In genomic region chr10:114491419-114491818, GRCh38 we compare ENCODE assay signal across 13 cellular contexts.
DNase-seq lines count a peak whose midpoint lies in the region; ATAC-seq and TF ChIP-seq lines count a peak whose summit lies in the region.
"Had no signal": no experiment of that assay in that cellular context is flagged by ENCODE, and none has a peak within 500 bp of the region (broad histone marks: within the 10 kb centered on the region; RNA-seq: fewer than 3 reads in every experiment).

No MANE protein-coding gene starts in this region.

- H3K27ac Mint-ChIP-seq in activated T-cell treated with anti-CD3 and anti-CD28 coated beads, Interleukin-2, amount 50 U/mL, for 24 hours, result peak overlapping the region; percentile 95
- H3K27ac Mint-ChIP-seq in activated CD8-positive, alpha-beta T cell treated with anti-CD3 and anti-CD28 coated beads, Interleukin-2, amount 10 ng/mL, durations not matched to agents 7 days and 5 days, result peak overlapping the region; percentile 68

- ATAC-seq in activated CD8-positive, alpha-beta T cell treated with anti-CD3 and anti-CD28 coated beads, Interleukin-2, amount 10 ng/mL, durations not matched to agents 7 days and 5 days, result no peak
- ATAC-seq in heart left ventricle, result peak in 2 of 4 donors; percentile 11 to 49
- ATAC-seq in GM18519 (IDR thresholded peaks at IDR 0.05; ENCODE audit: low FRiP score, unreplicated experiment), result no peak
- no peak for ATAC-seq in HG03565 (IDR thresholded peaks at IDR 0.05; ENCODE audit: unreplicated experiment)

- no peaks in the 10 kb centered on the region for H3K27me3 ChIP-seq in heart left ventricle
- H3K27me3 ChIP-seq in stomach smooth muscle (ENCODE audit: control insufficient read depth in 1 of 2, insufficient read depth in 2 of 2, low read length in 2 of 2), result no peaks in the 10 kb centered on the region
- H3K27me3 ChIP-seq: brain microvascular endothelial cell, thyroid gland had no signal

- H3K4me3 ChIP-seq in heart left ventricle, result no peak overlapping the region
- no peak overlapping the region for H3K4me3 ChIP-seq in stomach smooth muscle (ENCODE audit: low read length in 2 of 2)
- H3K4me3 ChIP-seq: skin epidermis, thyroid gland had no signal

- peaks cover 73% of the 10 kb centered on the region for H3K36me3 Mint-ChIP-seq in activated T-cell treated with anti-CD3 and anti-CD28 coated beads, Interleukin-2, amount 50 U/mL, for 24 hours (ENCODE audit: low read depth)
- peaks cover 50% of the 10 kb centered on the region for H3K36me3 Mint-ChIP-seq in activated CD8-positive, alpha-beta T cell treated with anti-CD3 and anti-CD28 coated beads, Interleukin-2, amount 10 ng/mL, durations not matched to agents 7 days and 5 days (ENCODE audit: low read depth)

- peaks cover 6% of the 10 kb centered on the region for H3K9me3 Mint-ChIP-seq in activated T-cell treated with anti-CD3 and anti-CD28 coated beads, Interleukin-2, amount 50 U/mL, for 24 hours
- no peaks in the 10 kb centered on the region for H3K9me3 Mint-ChIP-seq in activated CD8-positive, alpha-beta T cell treated with anti-CD3 and anti-CD28 coated beads, Interleukin-2, amount 10 ng/mL, durations not matched to agents 7 days and 5 days (ENCODE audit: insufficient read depth)
- H3K9me3 Mint-ChIP-seq: nephron had no signal

- H3K4me3 Mint-ChIP-seq in activated T-cell treated with anti-CD3 and anti-CD28 coated beads, Interleukin-2, amount 50 U/mL, for 24 hours, result no peak overlapping the region
- H3K4me3 Mint-ChIP-seq in activated CD8-positive, alpha-beta T cell treated with anti-CD3 and anti-CD28 coated beads, Interleukin-2, amount 10 ng/mL, durations not matched to agents 7 days and 5 days, result peak overlapping the region; percentile 53
- H3K4me3 Mint-ChIP-seq: nephron had no signal

- intact Hi-C loops in heart left ventricle (cut with DNase I), result loop anchor here in 1 of 10 donors (5.0 kb wide), 1 partner anchor 46 kb away; no protein-coding TSS in a partner anchor

- CTCF ChIA-PET in activated CD8-positive, alpha-beta T cell treated with anti-CD3 and anti-CD28 coated beads, Interleukin-2, amount 10 ng/mL, durations not matched to agents 7 days and 5 days (lab: Charles Lee), result interaction anchor here (0.9 to 3.5 kb wide), 10 partner anchors 9 to 187 kb away, joined by 3 to 17 read pairs (median 3); no protein-coding TSS in a partner anchor

- H3K36me3 ChIP-seq in heart left ventricle (peaks cover 0 to 68% (median 32%) of the 10 kb centered on the region in 9 donors), stomach smooth muscle (ENCODE audit: control insufficient read depth in 2 of 2, insufficient read depth in 2 of 2, low read length in 2 of 2) (peaks cover 4 to 8% of the 10 kb centered on the region in 2 donors)
- H3K36me3 ChIP-seq: brain microvascular endothelial cell had no signal

- H3K9ac ChIP-seq in stomach smooth muscle (ENCODE audit: low read length in 2 of 2), result no peak overlapping the region

- DNase-seq in activated T-cell treated with anti-CD3 and anti-CD28 coated beads, Interleukin-2, amount 50 U/mL, for 24 hours, result no peak
- no peak for DNase-seq in activated T-cell treated with anti-CD3 and anti-CD28 coated beads, Interleukin-2, amount 50 U/mL, for 1 hour
- no peak for DNase-seq in activated CD8-positive, alpha-beta T cell treated with anti-CD3 and anti-CD28 coated beads, Interleukin-2, amount 10 ng/mL, durations not matched to agents 7 days and 5 days
- DNase-seq in heart left ventricle (peak in 1 of 5 donors; percentile 66), NOMO-1 (lab: John Stamatoyannopoulos, UW; ENCODE audit: unreplicated experiment in 2 of 2) (no peak)
- DNase-seq: brain microvascular endothelial cell, NCI-H226 had no signal

- no peak for TF ChIP-seq CTCF in heart left ventricle (IDR thresholded peaks at IDR 0.05)

- peaks cover 90% of the 10 kb centered on the region for H3K4me1 Mint-ChIP-seq in activated T-cell treated with anti-CD3 and anti-CD28 coated beads, Interleukin-2, amount 50 U/mL, for 24 hours (ENCODE audit: low read depth)
- peaks cover 65% of the 10 kb centered on the region for H3K4me1 Mint-ChIP-seq in activated CD8-positive, alpha-beta T cell treated with anti-CD3 and anti-CD28 coated beads, Interleukin-2, amount 10 ng/mL, durations not matched to agents 7 days and 5 days (ENCODE audit: low read depth)

- H3K9me3 ChIP-seq in heart left ventricle (no peaks in the 10 kb centered on the region), stomach smooth muscle (ENCODE audit: control insufficient read depth in 2 of 2, low read length in 2 of 2) (no peaks in the 10 kb centered on the region)
- H3K9me3 ChIP-seq: thyroid gland had no signal

- 31 to 48% (median 41%) methylated on average over 3 of the region's 3 CpGs for WGBS in heart left ventricle, 4 donors

- H3K27ac ChIP-seq in heart left ventricle (peak overlapping the region in 11 of 12 donors; percentile 20 to 64 (median 54)), stomach smooth muscle (ENCODE audit: low read length) (peak overlapping the region; percentile 7)
- H3K27ac ChIP-seq: brain microvascular endothelial cell had no signal

- no peak for TF ChIP-seq POLR2A in heart left ventricle (IDR thresholded peaks at IDR 0.05)

- H3K27me3 Mint-ChIP-seq in activated T-cell treated with anti-CD3 and anti-CD28 coated beads, Interleukin-2, amount 50 U/mL, for 24 hours, result no peaks in the 10 kb centered on the region
- no peaks in the 10 kb centered on the region for H3K27me3 Mint-ChIP-seq in activated CD8-positive, alpha-beta T cell treated with anti-CD3 and anti-CD28 coated beads, Interleukin-2, amount 10 ng/mL, durations not matched to agents 7 days and 5 days (ENCODE audit: low read depth)

- H3K4me1 ChIP-seq in heart left ventricle, result peaks cover 3 to 74% (median 46%) of the 10 kb centered on the region in 12 donors
- peaks cover 11% of the 10 kb centered on the region for H3K4me1 ChIP-seq in stomach smooth muscle (ENCODE audit: control insufficient read depth, insufficient read depth, low read length)

- POLR2A ChIA-PET in activated CD8-positive, alpha-beta T cell treated with anti-CD3 and anti-CD28 coated beads, Interleukin-2, amount 10 ng/mL, durations not matched to agents 7 days and 5 days (lab: Charles Lee), result interaction anchor here (0.7 to 2.7 kb wide), 4 partner anchors 35 to 93 kb away, joined by 3 to 10 read pairs (median 6); no protein-coding TSS in a partner anchor
